Comparison of ENCODE assay signal across 31 cellular contexts in the genomic region with DNA sequence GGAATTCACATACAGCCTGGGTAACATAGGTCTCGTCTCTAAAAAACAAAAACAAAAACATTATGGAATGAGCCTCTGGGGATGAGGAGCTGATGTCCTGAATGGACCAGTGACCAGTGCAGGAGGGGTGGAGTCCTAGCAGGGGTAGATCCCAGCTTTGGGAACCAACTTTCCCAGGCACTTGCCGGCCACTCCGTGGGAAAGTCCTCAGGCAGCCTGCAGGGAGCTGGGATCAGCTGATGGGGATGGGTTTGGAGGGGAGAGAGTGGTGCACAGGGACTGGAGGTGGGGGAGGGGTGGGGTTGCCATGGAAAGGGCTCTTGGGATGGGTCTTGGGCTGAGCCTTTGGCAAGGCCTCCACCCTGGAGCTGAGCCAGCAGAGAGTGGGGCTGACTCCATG. TPM values are rescaled to one million over a fixed set of nuclear protein-coding genes. Genes with fewer than 3 reads are reported as not detected.
DNase-seq lines count a peak whose midpoint lies in the region; ATAC-seq and TF ChIP-seq lines count a peak whose summit lies in the region.
"Had no signal": no experiment of that assay in that cellular context is flagged by ENCODE, and none has a peak within 500 bp of the region (broad histone marks: within the 10 kb centered on the region; RNA-seq: fewer than 3 reads in every experiment).

No MANE protein-coding gene starts in this region.

- peak overlapping the region; percentile 89 for H3K27ac Mint-ChIP-seq in neural progenitor cell
- H3K27ac Mint-ChIP-seq: activated T-cell treated with anti-CD3 and anti-CD28 coated beads, Interleukin-2, amount 50 U/mL, for 72 hours; memory B cell; nephron progenitor cell had no signal

- H3K27ac ChIP-seq in cingulate gyrus (ENCODE audit: low read depth, low read length) (peak overlapping the region; percentile 77), neural progenitor cell (no peak overlapping the region)
- H3K27ac ChIP-seq: BLaER1 treated with 17β-estradiol and CSF1 and Interleukin-3, amounts not matched to agents 10 nM and 100 nM; HL-60; SK-N-MC; thoracic aorta; vagina had no signal

- H3K4me3 Mint-ChIP-seq in neural progenitor cell: peak overlapping the region; percentile 59
- H3K4me3 Mint-ChIP-seq: activated T-cell treated with anti-CD3 and anti-CD28 coated beads, Interleukin-2, amount 50 U/mL, for 72 hours; memory B cell; nephron progenitor cell had no signal

- H3K9me3 Mint-ChIP-seq in neural progenitor cell: peaks cover 2% of the 10 kb centered on the region
- H3K9me3 Mint-ChIP-seq: activated T-cell treated with anti-CD3 and anti-CD28 coated beads, Interleukin-2, amount 50 U/mL, for 72 hours; memory B cell; nephron progenitor cell had no signal

- no peak for TF ChIP-seq CTCF in neural progenitor cell (IDR thresholded peaks at IDR 0.05)

- intact Hi-C loops in left ventricle myocardium superior (cut with micrococcal nuclease): no loop called here
- intact Hi-C loops in Right ventricle myocardium superior (cut with DNase I): no loop called here

- peaks cover 40% of the 10 kb centered on the region for H3K4me1 ChIP-seq in neural progenitor cell
- H3K4me1 ChIP-seq: parathyroid adenoma had no signal

- no peak overlapping the region for H3K4me3 ChIP-seq in neural progenitor cell
- H3K4me3 ChIP-seq: BLaER1 treated with 17β-estradiol and CSF1 and Interleukin-3, amounts not matched to agents 10 nM and 100 nM; MG63; SK-N-MC; smooth muscle cell; thoracic aorta; vagina had no signal

- H4K20me1 ChIP-seq in neural progenitor cell (ENCODE audit: low read depth): peaks cover 96% of the 10 kb centered on the region

- H3F3A ChIP-seq in neural progenitor cell (ENCODE audit: low read depth): peaks cover 9% of the 10 kb centered on the region

- H3K36me3 ChIP-seq in neural progenitor cell: no peaks in the 10 kb centered on the region
- H3K36me3 ChIP-seq: BLaER1 treated with 17β-estradiol and CSF1 and Interleukin-3, amounts not matched to agents 10 nM and 100 nM; MG63; thoracic aorta; vagina had no signal

- ATAC-seq in left ventricle myocardium superior (peak; percentile 38), Right ventricle myocardium superior (ENCODE audit: poor library complexity) (no peak)
- ATAC-seq: activated T-cell treated with anti-CD3 and anti-CD28 coated beads, Interleukin-2, amount 50 U/mL, for 72 hours; HCT116; left cardiac atrium; stimulated activated naive CD8-positive, alpha-beta T cell treated with anti-CD3 and anti-CD28 coated beads, Interleukin-15, Interleukin-2, amounts not matched to agents 100 U/mL and 50 U/mL, for 24 hours had no signal

- no peaks in the 10 kb centered on the region for H3K79me2 ChIP-seq in neural progenitor cell (ENCODE audit: low read depth)
- H3K79me2 ChIP-seq: parathyroid adenoma had no signal

- H3K4me2 ChIP-seq in neural progenitor cell: peak overlapping the region; percentile 2

- H3K4me1 Mint-ChIP-seq in neural progenitor cell: peaks cover 55% of the 10 kb centered on the region

- no peaks in the 10 kb centered on the region for H3K27me3 ChIP-seq in neural progenitor cell
- H3K27me3 ChIP-seq: BLaER1 treated with 17β-estradiol and CSF1 and Interleukin-3, amounts not matched to agents 10 nM and 100 nM; MG63; vagina had no signal

- peak; percentile 40 for DNase-seq in left ventricle myocardium superior
- DNase-seq in Right ventricle myocardium superior: no peak
- peak; percentile 38 for DNase-seq in neural progenitor cell (ENCODE audit: low spot score)
- no peak for DNase-seq in NK-92 treated with Interleukin-12 subunit alpha and Interleukin-12 subunit beta, amount 100 ng/mL, for 24 hours (lab: John Stamatoyannopoulos, UW)
- DNase-seq in NCI-H2171 (lab: John Stamatoyannopoulos, UW): no peak
- DNase-seq in NCI-H1092 treated with DMSO at 0.1 percent for 48 hours (lab: John Stamatoyannopoulos, UW): no peak
- DNase-seq: activated CD4-positive, alpha-beta T cell treated with anti-CD3 and anti-CD28 coated beads, Interleukin-2, amount 50 U/mL, for 48 hours; activated CD4-positive, CD25-positive, alpha-beta regulatory T cell; activated T-cell treated with anti-CD3 and anti-CD28 coated beads, Interleukin-2, amount 50 U/mL, for 72 hours; dermis blood vessel endothelial cell; DMS153; hippocampal formation; KG1; left cardiac atrium; MG63; NCI-H2029 treated with DMSO at 0.1 percent for 48 hours; NCI-H774; nephron progenitor cell; retina; stimulated activated naive CD8-positive, alpha-beta T cell treated with anti-CD3 and anti-CD28 coated beads, Interleukin-15, Interleukin-2, amounts not matched to agents 100 U/mL and 50 U/mL, for 24 hours had no signal

- no peaks in the 10 kb centered on the region for H3K36me3 Mint-ChIP-seq in neural progenitor cell

- no peak overlapping the region for H2AFZ ChIP-seq in neural progenitor cell (replicated peaks)
- H2AFZ ChIP-seq: parathyroid adenoma had no signal

- H3K9me3 ChIP-seq in neural progenitor cell (ENCODE audit: low read depth): no peaks in the 10 kb centered on the region
- H3K9me3 ChIP-seq: BLaER1 treated with 17β-estradiol and CSF1 and Interleukin-3, amounts not matched to agents 10 nM and 100 nM; MG63; thoracic aorta; vagina had no signal

- no peak overlapping the region for H3K9ac ChIP-seq in neural progenitor cell
- H3K9ac ChIP-seq: BLaER1 treated with 17β-estradiol and CSF1 and Interleukin-3, amounts not matched to agents 10 nM and 100 nM; parathyroid adenoma had no signal

- H3K27me3 Mint-ChIP-seq in neural progenitor cell (ENCODE audit: insufficient read depth, low read depth): peaks cover 3% of the 10 kb centered on the region
- H3K27me3 Mint-ChIP-seq: memory B cell had no signal

RNA-seq across cellular contexts. Expression of a gene that starts 19.1 kb away (rescaled TPM):
- total RNA-seq in left ventricle myocardium superior: 6.3 TPM
- total RNA-seq in Right ventricle myocardium superior: 3.9 TPM
- 7.5 and 18.5 TPM in 2 replicates for total RNA-seq in neural progenitor cell (ENCODE audit: low replicate concordance)
- total RNA-seq: endothelial cell of umbilical vein had no signal

RNA-seq across cellular contexts. Expression of a gene that starts 26.2 kb away (rescaled TPM):
- 16.1 TPM for total RNA-seq in left ventricle myocardium superior
- 16.7 TPM for total RNA-seq in Right ventricle myocardium superior
- total RNA-seq in neural progenitor cell (ENCODE audit: low replicate concordance): 22.0 and 32.7 TPM in 2 replicates

RNA-seq across cellular contexts. Expression of a gene that starts 44.5 kb away (rescaled TPM):
- total RNA-seq in left ventricle myocardium superior (214 TPM), Right ventricle myocardium superior (200 TPM), neural progenitor cell (ENCODE audit: low replicate concordance) (189 and 230 TPM in 2 replicates)

RNA-seq across cellular contexts. Expression of a gene that starts 56.6 kb away (rescaled TPM):
- total RNA-seq in left ventricle myocardium superior (58.1 TPM), Right ventricle myocardium superior (59.0 TPM), neural progenitor cell (ENCODE audit: low replicate concordance) (27.7 and 68.3 TPM in 2 replicates)

Comparison
In these comparisons a context has a peak if more than half of its experiments do, and no peak if none do; other contexts are left out.
1. DNase-seq: peak in left ventricle myocardium superior (single experiment) and neural progenitor cell (single experiment); none in Right ventricle myocardium superior (single experiment), NK-92 treated with Interleukin-12 subunit alpha and Interleukin-12 subunit beta, amount 100 ng/mL, for 24 hours (single experiment), NCI-H2171 (single experiment) and NCI-H1092 treated with DMSO at 0.1 percent for 48 hours (single experiment).